Comparison of ENCODE assay signal across 8 cellular contexts in the genomic region with DNA sequence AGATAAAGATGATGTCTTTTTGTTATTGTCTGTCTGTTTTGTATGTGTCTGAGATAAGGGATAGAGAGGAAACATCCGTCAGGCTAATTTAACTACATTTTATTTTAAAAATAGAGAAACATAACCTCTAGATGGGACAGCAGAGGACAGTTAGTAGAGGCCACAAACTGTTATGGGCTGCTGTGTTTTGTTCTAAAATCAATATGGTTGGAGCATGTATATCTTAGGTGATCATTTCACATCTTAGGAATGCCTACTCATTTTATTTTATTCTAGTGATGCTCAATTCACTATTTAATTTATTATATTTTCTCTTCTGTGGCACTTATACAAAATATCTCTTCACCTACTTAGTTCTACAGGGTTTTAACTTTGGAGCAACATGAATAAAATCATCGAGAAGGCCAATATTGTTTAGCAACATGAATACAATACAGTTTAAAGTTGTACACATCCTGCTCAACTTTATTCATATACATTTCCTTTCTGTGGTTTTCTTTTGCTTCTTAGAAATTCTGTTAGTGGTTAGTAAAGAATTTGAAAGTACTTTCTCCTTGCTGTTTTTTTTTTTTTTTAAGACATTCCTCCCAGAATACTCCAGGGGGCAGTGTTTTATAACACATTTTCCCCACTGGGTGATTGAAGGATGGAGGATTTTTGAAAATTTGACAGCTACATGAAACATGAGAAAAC.
DNase-seq lines count a peak whose midpoint lies in the region; ATAC-seq and TF ChIP-seq lines count a peak whose summit lies in the region.

No MANE protein-coding gene starts in this region.

- TF ChIP-seq CTCF in 22Rv1 (IDR thresholded peaks at IDR 0.05), result peak; percentile 74
- peak; percentile 13 to 44 (median 35) for TF ChIP-seq CTCF in prostate gland (IDR thresholded peaks at IDR 0.05)

- no peak for TF ChIP-seq POLR2A in erythroblast (IDR thresholded peaks at IDR 0.05; ENCODE audit: low read length)
- TF ChIP-seq POLR2A in prostate gland (IDR thresholded peaks at IDR 0.05), result no peak

- ATAC-seq in HG02642 (IDR thresholded peaks at IDR 0.05; ENCODE audit: poor library complexity, unreplicated experiment), result peak; percentile 56

- WGBS in prostate gland, result 84% methylated on average over 2 of the region's 2 CpGs

- no peak overlapping the region for H3K27ac ChIP-seq in 22Rv1
- no peak overlapping the region for H3K27ac ChIP-seq in prostate gland

- H3K4me3 ChIP-seq in prostate gland, result no peak overlapping the region

- H3K36me3 ChIP-seq in prostate gland, result no peaks in the 10 kb centered on the region

- peak; percentile 2 for DNase-seq in Daoy (ENCODE audit: low read depth)
- peak; percentile 14 for DNase-seq in RPMI8226
- DNase-seq in erythroblast (lab: John Stamatoyannopoulos, UW), result peak; percentile 22 to 44
- DNase-seq in prostate gland (ENCODE audit: low spot score), result no peak
- no peak for DNase-seq in NCI-H345 treated with DMSO at 0.1 percent for 48 hours (lab: John Stamatoyannopoulos, UW; ENCODE audit: unreplicated experiment)
- no peak for DNase-seq in dedifferentiated amniotic fluid mesenchymal stem cell (ENCODE audit: extremely low spot score)

- H3K9me3 ChIP-seq in prostate gland, result no peaks in the 10 kb centered on the region

- H3K27me3 ChIP-seq in prostate gland (replicated peaks; ENCODE audit: insufficient read depth), result no peaks in the 10 kb centered on the region

- no peaks in the 10 kb centered on the region for H3K4me1 ChIP-seq in prostate gland (replicated peaks)

- intact Hi-C loops in prostate gland (cut with DNase I), result loop anchor here (10.0 kb wide), 1 partner anchor 1999 kb away; no protein-coding TSS in a partner anchor

Comparison
In these comparisons a context has a peak if more than half of its experiments do, and no peak if none do; other contexts are left out.
1. DNase-seq: peak in Daoy (single experiment), RPMI8226 (single experiment) and erythroblast (2 of 2); none in prostate gland (single experiment), NCI-H345 treated with DMSO at 0.1 percent for 48 hours (single experiment) and dedifferentiated amniotic fluid mesenchymal stem cell (single experiment).